Comparison of ENCODE assay signal across 21 cellular contexts in genomic region chr6:1322725-1323219, GRCh38. TPM values are rescaled to one million over a fixed set of nuclear protein-coding genes. Genes with fewer than 3 reads are reported as not detected.
DNase-seq lines count a peak whose midpoint lies in the region; ATAC-seq, FAIRE-seq and TF ChIP-seq lines count a peak whose summit lies in the region.
"Had no signal": no experiment of that assay in that cellular context is flagged by ENCODE, and none has a peak within 500 bp of the region (broad histone marks: within the 10 kb centered on the region; RNA-seq: fewer than 3 reads in every experiment).

No MANE protein-coding gene starts in this region.

- CTCF ChIA-PET in T-cell (lab: Charles Lee) = no interaction called here

- POLR2A ChIA-PET in T-cell (lab: Charles Lee) = no interaction called here

- H3K4me3 ChIP-seq in fibroblast of the aortic adventitia (ENCODE audit: low read depth, low read length) (no peak overlapping the region), pancreas (no peak overlapping the region)
- H3K4me3 ChIP-seq: HAP-1, suprapubic skin had no signal

- no peak overlapping the region for H3K4me3 Mint-ChIP-seq in T-cell
- H3K4me3 Mint-ChIP-seq in activated T-helper 1 cell treated with anti-CD3 and anti-CD28 coated beads, Interleukin-12 subunit alpha, Interleukin-12 subunit beta, Interleukin-2, Interleukin-4 antibody, amounts not matched to agents 30 ng/mL and 10 ng/mL and 1 ng/mL, durations not matched to agents 14 hours and 24 hours and 36 hours = no peak overlapping the region
- H3K4me3 Mint-ChIP-seq: activated CD4-positive, alpha-beta T cell treated with anti-CD3 and anti-CD28 coated beads, Interleukin-2, amount 10 ng/mL, durations not matched to agents 24 days and 14 days; activated naive CD8-positive, alpha-beta T cell had no signal

- no peaks in the 10 kb centered on the region for H3K27me3 ChIP-seq in pancreas

- H3K9me3 Mint-ChIP-seq in T-cell = no peaks in the 10 kb centered on the region
- H3K9me3 Mint-ChIP-seq in activated T-helper 1 cell treated with anti-CD3 and anti-CD28 coated beads, Interleukin-12 subunit alpha, Interleukin-12 subunit beta, Interleukin-2, Interleukin-4 antibody, amounts not matched to agents 30 ng/mL and 10 ng/mL and 1 ng/mL, durations not matched to agents 14 hours and 24 hours and 36 hours = peaks cover 6% of the 10 kb centered on the region
- H3K9me3 Mint-ChIP-seq: activated CD4-positive, alpha-beta T cell treated with anti-CD3 and anti-CD28 coated beads, Interleukin-2, amount 10 ng/mL, durations not matched to agents 24 days and 14 days had no signal

- no peaks in the 10 kb centered on the region for H3K9me3 ChIP-seq in pancreas
- H3K9me3 ChIP-seq: BE2C, HAP-1, suprapubic skin had no signal

- intact Hi-C loops in pancreas (cut with DNase I) = loop anchor here in 1 of 3 donors (10.0 kb wide), 1 partner anchor 408 kb away; no protein-coding TSS in a partner anchor
- intact Hi-C loops in activated T-helper 1 cell treated with anti-CD3 and anti-CD28 coated beads, Interleukin-12 subunit alpha, Interleukin-12 subunit beta, Interleukin-2, Interleukin-4 antibody, amounts not matched to agents 30 ng/mL and 10 ng/mL and 1 ng/mL, durations not matched to agents 14 hours and 24 hours and 36 hours (cut with micrococcal nuclease) = no loop called here

- no peak overlapping the region for H3K27ac Mint-ChIP-seq in T-cell
- no peak overlapping the region for H3K27ac Mint-ChIP-seq in activated T-helper 1 cell treated with anti-CD3 and anti-CD28 coated beads, Interleukin-12 subunit alpha, Interleukin-12 subunit beta, Interleukin-2, Interleukin-4 antibody, amounts not matched to agents 30 ng/mL and 10 ng/mL and 1 ng/mL, durations not matched to agents 14 hours and 24 hours and 36 hours
- H3K27ac Mint-ChIP-seq: activated CD4-positive, alpha-beta T cell treated with anti-CD3 and anti-CD28 coated beads, Interleukin-2, amount 10 ng/mL, durations not matched to agents 24 days and 14 days; activated naive CD8-positive, alpha-beta T cell had no signal

- H3K36me3 ChIP-seq in pancreas = no peaks in the 10 kb centered on the region
- H3K36me3 ChIP-seq: BE2C, HAP-1, suprapubic skin had no signal

- peak; percentile 48 for DNase-seq in GM03348 (ENCODE audit: low spot score)
- DNase-seq in SW480 (ENCODE audit: low spot score) = peak; percentile 66
- DNase-seq in fibroblast of the aortic adventitia (ENCODE audit: low read depth) = peak; percentile 84
- no peak for DNase-seq in pancreas
- DNase-seq in T-cell = no peak
- no peak for DNase-seq in activated T-helper 1 cell treated with anti-CD3 and anti-CD28 coated beads, Interleukin-12 subunit alpha, Interleukin-12 subunit beta, Interleukin-2, Interleukin-4 antibody, amounts not matched to agents 30 ng/mL and 10 ng/mL and 1 ng/mL, durations not matched to agents 14 hours and 24 hours and 36 hours (ENCODE audit: low spot score)
- DNase-seq: activated CD4-positive, alpha-beta T cell treated with anti-CD3 and anti-CD28 coated beads, Interleukin-2, amount 10 ng/mL, durations not matched to agents 24 days and 14 days; BE2C; DMS153; NCI-H2081; NCI-H510A; retina had no signal

- no peaks in the 10 kb centered on the region for H3K4me1 ChIP-seq in pancreas
- H3K4me1 ChIP-seq: BE2C, HAP-1 had no signal

- H3K36me3 Mint-ChIP-seq in T-cell = no peaks in the 10 kb centered on the region
- H3K36me3 Mint-ChIP-seq in activated T-helper 1 cell treated with anti-CD3 and anti-CD28 coated beads, Interleukin-12 subunit alpha, Interleukin-12 subunit beta, Interleukin-2, Interleukin-4 antibody, amounts not matched to agents 30 ng/mL and 10 ng/mL and 1 ng/mL, durations not matched to agents 14 hours and 24 hours and 36 hours (ENCODE audit: low read depth) = no peaks in the 10 kb centered on the region
- H3K36me3 Mint-ChIP-seq: activated naive CD8-positive, alpha-beta T cell had no signal

- WGBS in pancreas, 2 donors = 64 to 71% methylated on average over 5 of the region's 5 CpGs

- H3K27me3 Mint-ChIP-seq in T-cell = peaks cover 47 to 53% of the 10 kb centered on the region in 2 donors
- peaks cover 24% of the 10 kb centered on the region for H3K27me3 Mint-ChIP-seq in activated T-helper 1 cell treated with anti-CD3 and anti-CD28 coated beads, Interleukin-12 subunit alpha, Interleukin-12 subunit beta, Interleukin-2, Interleukin-4 antibody, amounts not matched to agents 30 ng/mL and 10 ng/mL and 1 ng/mL, durations not matched to agents 14 hours and 24 hours and 36 hours (ENCODE audit: insufficient read depth)

- peak overlapping the region in 1 of 4 donors; percentile 27 for H3K27ac ChIP-seq in pancreas
- H3K27ac ChIP-seq: suprapubic skin had no signal

- no peak for TF ChIP-seq CTCF in fibroblast of the aortic adventitia (IDR thresholded peaks at IDR 0.05; ENCODE audit: insufficient read depth, low read length)
- no peak for TF ChIP-seq CTCF in pancreas (IDR thresholded peaks at IDR 0.05)

- no peak for FAIRE-seq in pancreas (lab: Jason Lieb, UNC)
- FAIRE-seq: frontal cortex had no signal

- ATAC-seq in pancreas = peak in 3 of 4 donors; percentile 42 to 66 (median 44)
- no peak for ATAC-seq in HG03460 (IDR thresholded peaks at IDR 0.05; ENCODE audit: unreplicated experiment)
- no peak for ATAC-seq in HG03565 (IDR thresholded peaks at IDR 0.05; ENCODE audit: unreplicated experiment)
- ATAC-seq in T-cell (replicated peaks in 1 of 4) = no peak
- ATAC-seq: SK-N-SH treated with all-trans-retinoic acid at 6 μM for 48 hours had no signal

- H3K4me1 Mint-ChIP-seq in T-cell = peaks cover 0 to 2% (median 0%) of the 10 kb centered on the region in 3 donors
- no peaks in the 10 kb centered on the region for H3K4me1 Mint-ChIP-seq in activated T-helper 1 cell treated with anti-CD3 and anti-CD28 coated beads, Interleukin-12 subunit alpha, Interleukin-12 subunit beta, Interleukin-2, Interleukin-4 antibody, amounts not matched to agents 30 ng/mL and 10 ng/mL and 1 ng/mL, durations not matched to agents 14 hours and 24 hours and 36 hours (ENCODE audit: low read depth)
- H3K4me1 Mint-ChIP-seq: activated CD4-positive, alpha-beta T cell treated with anti-CD3 and anti-CD28 coated beads, Interleukin-2, amount 10 ng/mL, durations not matched to agents 24 days and 14 days had no signal

RNA-seq across cellular contexts. Expression of gene FOXQ1, which starts 10.9 kb away (rescaled TPM):
- 1.3 TPM in 1 of 2 replicates, not detected in the other for total RNA-seq in fibroblast of the aortic adventitia (ENCODE audit: low replicate concordance)
- 10 to 100 TPM in 1 of 6 donors, 1 to 10 TPM in 5; 1.4 to 14.8 (median 3.9) TPM for total RNA-seq in pancreas
- polyA plus RNA-seq in pancreas = 1 to 10 TPM; 1.5 to 2.6 TPM
- under 1 TPM in 1 of 5 donors, not detected in 4; 0.09 TPM for total RNA-seq in T-cell
- not detected in 2 replicates for total RNA-seq in activated T-helper 1 cell treated with anti-CD3 and anti-CD28 coated beads, Interleukin-12 subunit alpha, Interleukin-12 subunit beta, Interleukin-2, Interleukin-4 antibody, amounts not matched to agents 30 ng/mL and 10 ng/mL and 1 ng/mL, durations not matched to agents 14 hours and 24 hours and 36 hours
- total RNA-seq: activated CD4-positive, alpha-beta T cell treated with anti-CD3 and anti-CD28 coated beads, Interleukin-2, amount 10 ng/mL, durations not matched to agents 24 days and 14 days; lung microvascular endothelial cell had no signal
- polyA plus RNA-seq: neural cell had no signal

Comparison
In these comparisons a context has a peak if more than half of its experiments do, and no peak if none do; other contexts are left out.
1. DNase-seq: peak in GM03348 (single experiment), SW480 (single experiment) and fibroblast of the aortic adventitia (single experiment); none in pancreas (0 of 6), T-cell (0 of 34) and activated T-helper 1 cell treated with anti-CD3 and anti-CD28 coated beads, Interleukin-12 subunit alpha, Interleukin-12 subunit beta, Interleukin-2, Interleukin-4 antibody, amounts not matched to agents 30 ng/mL and 10 ng/mL and 1 ng/mL, durations not matched to agents 14 hours and 24 hours and 36 hours (single experiment).
2. ATAC-seq: peak in pancreas (3 of 4); none in HG03460 (single experiment), HG03565 (single experiment) and T-cell (0 of 4).